4 cellular contexts compared by ENCODE assay signal in the genomic region with DNA sequence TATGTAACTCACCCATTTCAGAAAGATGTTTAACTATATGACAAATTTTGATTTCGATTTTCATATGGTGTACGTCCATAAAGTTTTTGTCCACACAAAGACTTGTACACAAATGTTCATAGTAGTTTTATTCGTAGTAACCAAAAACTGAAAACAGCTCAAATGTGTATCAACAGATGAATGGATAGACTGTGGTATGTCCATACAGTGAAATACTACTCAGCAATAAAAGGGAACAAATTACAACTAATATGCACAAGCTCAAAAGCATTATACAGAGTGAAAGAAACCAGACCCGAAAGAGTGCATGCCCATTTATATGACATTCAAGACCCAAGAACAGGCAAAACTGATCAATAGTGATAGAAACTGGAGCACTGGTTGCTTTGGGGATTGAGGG.
TF ChIP-seq lines count a peak whose summit lies in the region.

No MANE protein-coding gene starts in this region.

TF ChIP-seq in SK-N-SH treated with all-trans-retinoic acid at 6 μM for 48 hours, 23 proteins besides CTCF, POLR2A, EP300 and RAD21:
- peak; percentile 97 for TF ChIP-seq ZNF8 (CRISPR knock-in tag; IDR thresholded peaks at IDR 0.05)
- no peak for TF ChIP-seq ZNF565 (CRISPR knock-in tag; conservative IDR thresholded peaks at IDR 0.05; ENCODE audit: low read depth)
- no peak for TF ChIP-seq ESRRG (CRISPR knock-in tag; IDR thresholded peaks at IDR 0.05)
TF ChIP-seq in SK-N-SH treated with all-trans-retinoic acid at 6 μM for 48 hours: peak in this region for 1.

TF ChIP-seq in SK-N-SH, 30 proteins besides CTCF, POLR2A, EP300 and RAD21:
- no peak for TF ChIP-seq TAF1 (IDR thresholded peaks at IDR 0.05; ENCODE audit: borderline replicate concordance, low read depth, low read length)
- TF ChIP-seq MEF2A (IDR thresholded peaks at IDR 0.05; ENCODE audit: borderline replicate concordance, low read depth), result no peak
- no peak for TF ChIP-seq SIN3A (IDR thresholded peaks at IDR 0.05; ENCODE audit: borderline replicate concordance, low read depth, low read length)
- TF ChIP-seq, protein P1, sequence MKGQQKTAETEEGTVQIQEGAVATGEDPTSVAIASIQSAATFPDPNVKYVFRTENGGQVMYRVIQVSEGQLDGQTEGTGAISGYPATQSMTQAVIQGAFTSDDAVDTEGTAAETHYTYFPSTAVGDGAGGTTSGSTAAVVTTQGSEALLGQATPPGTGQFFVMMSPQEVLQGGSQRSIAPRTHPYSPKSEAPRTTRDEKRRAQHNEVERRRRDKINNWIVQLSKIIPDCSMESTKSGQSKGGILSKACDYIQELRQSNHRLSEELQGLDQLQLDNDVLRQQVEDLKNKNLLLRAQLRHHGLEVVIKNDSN (IDR thresholded peaks at IDR 0.05; ENCODE audit: borderline replicate concordance, low read depth), result no peak
- TF ChIP-seq NFIC (IDR thresholded peaks at IDR 0.05; ENCODE audit: borderline replicate concordance), result no peak
- no peak for TF ChIP-seq CHD2 (IDR thresholded peaks at IDR 0.05; ENCODE audit: low read length, partially characterized antibody)
- TF ChIP-seq, protein P2, sequence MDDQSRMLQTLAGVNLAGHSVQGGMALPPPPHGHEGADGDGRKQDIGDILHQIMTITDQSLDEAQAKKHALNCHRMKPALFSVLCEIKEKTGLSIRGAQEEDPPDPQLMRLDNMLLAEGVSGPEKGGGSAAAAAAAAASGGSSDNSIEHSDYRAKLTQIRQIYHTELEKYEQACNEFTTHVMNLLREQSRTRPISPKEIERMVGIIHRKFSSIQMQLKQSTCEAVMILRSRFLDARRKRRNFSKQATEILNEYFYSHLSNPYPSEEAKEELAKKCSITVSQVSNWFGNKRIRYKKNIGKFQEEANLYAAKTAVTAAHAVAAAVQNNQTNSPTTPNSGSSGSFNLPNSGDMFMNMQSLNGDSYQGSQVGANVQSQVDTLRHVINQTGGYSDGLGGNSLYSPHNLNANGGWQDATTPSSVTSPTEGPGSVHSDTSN (IDR thresholded peaks at IDR 0.05), result no peak
- TF ChIP-seq RXRA (IDR thresholded peaks at IDR 0.05; ENCODE audit: borderline replicate concordance, low read depth), result no peak
- TF ChIP-seq RCOR1 (IDR thresholded peaks at IDR 0.05; ENCODE audit: low read length), result no peak
- TF ChIP-seq, protein P3, sequence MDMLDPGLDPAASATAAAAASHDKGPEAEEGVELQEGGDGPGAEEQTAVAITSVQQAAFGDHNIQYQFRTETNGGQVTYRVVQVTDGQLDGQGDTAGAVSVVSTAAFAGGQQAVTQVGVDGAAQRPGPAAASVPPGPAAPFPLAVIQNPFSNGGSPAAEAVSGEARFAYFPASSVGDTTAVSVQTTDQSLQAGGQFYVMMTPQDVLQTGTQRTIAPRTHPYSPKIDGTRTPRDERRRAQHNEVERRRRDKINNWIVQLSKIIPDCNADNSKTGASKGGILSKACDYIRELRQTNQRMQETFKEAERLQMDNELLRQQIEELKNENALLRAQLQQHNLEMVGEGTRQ (IDR thresholded peaks at IDR 0.05; ENCODE audit: borderline replicate concordance, low read depth, low read length), result no peak
TF ChIP-seq in SK-N-SH: peak in this region for 0.

TF ChIP-seq in H1, 55 proteins besides CTCF, POLR2A, EP300 and RAD21:
- no peak for TF ChIP-seq RNF2 (IDR thresholded peaks at IDR 0.05; ENCODE audit: borderline replicate concordance, low read depth, low read length, missing control alignments, poor library complexity, severe bottlenecking)
- TF ChIP-seq KDM4A (IDR thresholded peaks at IDR 0.05; ENCODE audit: low read depth, low read length, severe bottlenecking), result no peak
- no peak for TF ChIP-seq SIX5 (IDR thresholded peaks at IDR 0.05; ENCODE audit: low read depth, low read length)
- TF ChIP-seq KDM1A (IDR thresholded peaks at IDR 0.05; ENCODE audit: borderline replicate concordance, low read length), result peak; percentile 75
- TF ChIP-seq HDAC6 (IDR thresholded peaks at IDR 0.05; ENCODE audit: low read depth, low read length), result no peak
- no peak for TF ChIP-seq ZNF274 (IDR thresholded peaks at IDR 0.05; ENCODE audit: borderline replicate concordance, extremely low read depth, low read length)

TF ChIP-seq in endothelial cell of umbilical vein, 7 proteins besides CTCF, POLR2A, EP300 and RAD21:
- TF ChIP-seq JUN (IDR thresholded peaks at IDR 0.05; ENCODE audit: borderline replicate concordance, insufficient read depth, insufficient read length, low read depth) (no peak), GATA2 (IDR thresholded peaks at IDR 0.05; ENCODE audit: insufficient read depth, insufficient read length, low read depth, low read length) (no peak), EZH2 (IDR thresholded peaks at IDR 0.05; ENCODE audit: borderline replicate concordance, low read depth, low read length, severe bottlenecking) (no peak), POLR2AphosphoS5 (IDR thresholded peaks at IDR 0.05; ENCODE audit: insufficient read depth, low read depth, low read length) (no peak), MYC (IDR thresholded peaks at IDR 0.05; ENCODE audit: low read depth, low read length) (no peak), FOS (IDR thresholded peaks at IDR 0.05; ENCODE audit: borderline replicate concordance, insufficient read depth, low read length) (no peak)
- TF ChIP-seq, protein P4, sequence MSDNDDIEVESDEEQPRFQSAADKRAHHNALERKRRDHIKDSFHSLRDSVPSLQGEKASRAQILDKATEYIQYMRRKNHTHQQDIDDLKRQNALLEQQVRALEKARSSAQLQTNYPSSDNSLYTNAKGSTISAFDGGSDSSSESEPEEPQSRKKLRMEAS (IDR thresholded peaks at IDR 0.05; ENCODE audit: insufficient read depth, insufficient read length), result no peak
